Comparison of ENCODE assay signal across 8 cellular contexts in genomic region chr15:74620636-74621545, GRCh38. TPM values are rescaled to one million over a fixed set of nuclear protein-coding genes. Genes with fewer than 3 reads are reported as not detected.
A peak's percentile ranks its signal among the peaks of the same experiment; 100 is the strongest.
DNase-seq lines count a peak whose midpoint lies in the region; ATAC-seq and TF ChIP-seq lines count a peak whose summit lies in the region.

No MANE protein-coding gene starts in this region.

- H3K4me2 ChIP-seq in OCI-LY3 (ENCODE audit: low read length) = no peak overlapping the region

- in situ Hi-C loops in G401 (cut with HindIII; ENCODE audit: low sequenced_read_pairs) = no loop called here

- peak overlapping the region; percentile 59 to 81 for H3K27ac Mint-ChIP-seq in natural killer cell
- H3K27ac Mint-ChIP-seq in stimulated activated naive CD8-positive, alpha-beta T cell treated with anti-CD3 and anti-CD28 coated beads, Interleukin-15, amount 100 ng/mL, for 72 hours = peak overlapping the region; percentile 66 to 97

- TF ChIP-seq POLR2A in erythroblast (IDR thresholded peaks at IDR 0.05; ENCODE audit: low read length) = peak; percentile 28

- peak; percentile 100 for TF ChIP-seq CTCF in OCI-LY3 (IDR thresholded peaks at IDR 0.05; ENCODE audit: low read depth, low read length)
- TF ChIP-seq CTCF in natural killer cell (IDR thresholded peaks at IDR 0.05) = peak; percentile 83

- H3K9me3 ChIP-seq in OCI-LY3 (ENCODE audit: insufficient read depth, low read length) = no peaks in the 10 kb centered on the region

- peaks cover 15% of the 10 kb centered on the region for H3K4me1 ChIP-seq in OCI-LY3 (ENCODE audit: low read length)

- peaks cover 60% of the 10 kb centered on the region for H4K20me1 ChIP-seq in OCI-LY3 (ENCODE audit: insufficient read depth, low read length)

- H3K27ac ChIP-seq in OCI-LY3 (ENCODE audit: low read length) = no peak overlapping the region

- no peaks in the 10 kb centered on the region for H3K9me3 Mint-ChIP-seq in natural killer cell
- H3K9me3 Mint-ChIP-seq in stimulated activated naive CD8-positive, alpha-beta T cell treated with anti-CD3 and anti-CD28 coated beads, Interleukin-15, amount 100 ng/mL, for 72 hours = no peaks in the 10 kb centered on the region

- H3K4me3 ChIP-seq in OCI-LY3 (ENCODE audit: low read length) = no peak overlapping the region

- intact Hi-C loops in natural killer cell (cut with micrococcal nuclease) = no loop called here

- ATAC-seq in HG02885 (IDR thresholded peaks at IDR 0.05; ENCODE audit: poor library complexity, unreplicated experiment) (peak; percentile 51), natural killer cell (peak; percentile 86 to 91 (median 89)), HG03025 (IDR thresholded peaks at IDR 0.05; ENCODE audit: low FRiP score, unreplicated experiment) (no peak)
- ATAC-seq in stimulated activated naive CD8-positive, alpha-beta T cell treated with anti-CD3 and anti-CD28 coated beads, Interleukin-15, amount 100 ng/mL, for 72 hours = peak; percentile 92

- H3K27me3 Mint-ChIP-seq in natural killer cell (ENCODE audit: low read depth in 2 of 2) = no peaks in the 10 kb centered on the region
- H3K27me3 Mint-ChIP-seq in stimulated activated naive CD8-positive, alpha-beta T cell treated with anti-CD3 and anti-CD28 coated beads, Interleukin-15, amount 100 ng/mL, for 72 hours = no peaks in the 10 kb centered on the region

- peaks cover 69% of the 10 kb centered on the region for H3K36me3 ChIP-seq in OCI-LY3 (replicated peaks; ENCODE audit: low read depth, low read length)

- H3K79me2 ChIP-seq in OCI-LY3 (ENCODE audit: low read length) = peaks cover 75% of the 10 kb centered on the region

- peaks cover 48 to 62% of the 10 kb centered on the region in 2 donors for H3K4me1 Mint-ChIP-seq in natural killer cell
- peaks cover 88% of the 10 kb centered on the region for H3K4me1 Mint-ChIP-seq in stimulated activated naive CD8-positive, alpha-beta T cell treated with anti-CD3 and anti-CD28 coated beads, Interleukin-15, amount 100 ng/mL, for 72 hours

- no peak overlapping the region for H2AFZ ChIP-seq in OCI-LY3 (ENCODE audit: low read depth, low read length)

- H3K9ac ChIP-seq in OCI-LY3 (ENCODE audit: low read length) = no peak overlapping the region

- no peaks in the 10 kb centered on the region for H3K27me3 ChIP-seq in OCI-LY3 (ENCODE audit: low read depth, low read length)

- H3K4me3 Mint-ChIP-seq in natural killer cell = peak overlapping the region; percentile 13
- no peak overlapping the region for H3K4me3 Mint-ChIP-seq in stimulated activated naive CD8-positive, alpha-beta T cell treated with anti-CD3 and anti-CD28 coated beads, Interleukin-15, amount 100 ng/mL, for 72 hours

- DNase-seq in G401 (ENCODE audit: low spot score) (peak; percentile 87), activated T-cell treated with anti-CD3 and anti-CD28 coated beads for 24 hours (ENCODE audit: low read depth) (peak; percentile 70), erythroblast (lab: John Stamatoyannopoulos, UW) (peak; percentile 84 to 88), natural killer cell (peak; percentile 58)
- DNase-seq in stimulated activated naive CD8-positive, alpha-beta T cell treated with anti-CD3 and anti-CD28 coated beads, Interleukin-15, amount 100 ng/mL, for 72 hours = peak; percentile 73 to 81

- H3K36me3 Mint-ChIP-seq in natural killer cell = no peaks in the 10 kb centered on the region

RNA-seq across cellular contexts. Expression of gene CLK3, which starts 5.3 kb away (rescaled TPM):
- 18.6 and 32.8 TPM in 2 replicates for total RNA-seq in G401 (2014; rRNA removed; shearing (Covaris generic))
- 100 to 1,000 TPM; 288 to 298 (median 293) TPM for total RNA-seq in natural killer cell
